ENCODE assay signal across 8 cellular contexts in the genomic region with DNA sequence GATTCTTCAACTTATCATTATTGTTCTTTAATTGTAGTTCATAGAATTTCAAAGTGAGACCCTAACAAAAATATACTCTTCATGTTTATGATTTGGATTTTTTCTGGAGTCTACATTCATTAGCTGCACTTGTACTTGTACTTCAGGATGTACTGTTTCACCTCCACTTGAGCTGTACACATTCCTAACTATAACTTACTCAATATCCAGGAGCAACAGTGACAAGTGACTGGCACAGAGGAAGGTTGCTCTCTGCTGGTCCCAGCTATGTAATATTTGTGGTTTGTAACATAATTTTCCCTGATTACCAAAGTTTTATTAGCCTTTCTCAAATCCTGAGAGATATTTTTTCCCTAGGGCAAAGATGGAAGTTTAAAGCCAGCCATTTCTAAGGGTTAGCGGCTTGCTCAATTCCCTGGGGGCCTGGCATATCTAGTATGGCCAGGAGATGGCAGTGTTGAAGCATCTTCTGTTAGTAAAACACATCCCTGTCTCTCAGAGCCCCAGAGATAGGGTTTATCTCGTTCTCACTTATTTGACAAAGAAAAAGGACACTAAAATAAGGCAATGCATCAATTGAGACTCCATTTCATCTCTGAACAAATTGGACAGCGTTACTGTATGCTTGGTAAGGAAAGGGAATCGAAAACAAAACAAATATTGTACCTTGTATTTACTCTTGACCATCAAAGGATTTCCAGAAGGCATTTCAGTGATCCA. TPM values are rescaled to one million over a fixed set of nuclear protein-coding genes. Genes with fewer than 3 reads are reported as not detected.
DNase-seq lines count a peak whose midpoint lies in the region; ATAC-seq and TF ChIP-seq lines count a peak whose summit lies in the region.

No MANE protein-coding gene starts in this region.

- H3F3A ChIP-seq in neural progenitor cell (ENCODE audit: low read depth) = no peaks in the 10 kb centered on the region

- no peaks in the 10 kb centered on the region for H3K79me2 ChIP-seq in neural progenitor cell (ENCODE audit: low read depth)

- WGBS in upper lobe of left lung, 2 donors = 4 to 9% methylated on average over 4 of the region's 4 CpGs

- DNase-seq in CMK (ENCODE audit: low read depth) (peak; percentile 5), NCI-H748 treated with DMSO at 0.1 percent for 48 hours (lab: John Stamatoyannopoulos, UW) (peak; percentile 54), fibroblast of mammary gland (ENCODE audit: low read depth) (peak; percentile 78), neural progenitor cell (ENCODE audit: low spot score) (peak; percentile 79), upper lobe of left lung (peak in 1 of 2 donors; percentile 38)
- DNase-seq in activated CD8-positive, alpha-beta memory T cell treated with anti-CD3 and anti-CD28 coated beads, Interleukin-2, amount 50 U/mL, for 4 hours = peak; percentile 29

- H3K4me3 ChIP-seq in fibroblast of mammary gland (ENCODE audit: control insufficient read depth, low read depth, low read length) (no peak overlapping the region), neural progenitor cell (no peak overlapping the region), upper lobe of left lung (no peak overlapping the region)

- TF ChIP-seq POLR2A in upper lobe of left lung (IDR thresholded peaks at IDR 0.05) = no peak

- H3K27ac Mint-ChIP-seq in neural progenitor cell = no peak overlapping the region

- H3K9me3 ChIP-seq in neural progenitor cell (ENCODE audit: low read depth) (no peaks in the 10 kb centered on the region), upper lobe of left lung (no peaks in the 10 kb centered on the region)

- no peak overlapping the region for H3K27ac ChIP-seq in neural progenitor cell
- no peak overlapping the region for H3K27ac ChIP-seq in upper lobe of left lung

- peak overlapping the region; percentile 97 for H2AFZ ChIP-seq in neural progenitor cell (replicated peaks)

- no peaks in the 10 kb centered on the region for H3K27me3 Mint-ChIP-seq in neural progenitor cell (ENCODE audit: insufficient read depth, low read depth)

- H3K27me3 ChIP-seq in neural progenitor cell (no peaks in the 10 kb centered on the region), upper lobe of left lung (no peaks in the 10 kb centered on the region)

- no peaks in the 10 kb centered on the region for H3K9me3 Mint-ChIP-seq in neural progenitor cell

- no peak for TF ChIP-seq EP300 in upper lobe of left lung (IDR thresholded peaks at IDR 0.05)

- no peak overlapping the region for H3K4me2 ChIP-seq in neural progenitor cell

- H4K20me1 ChIP-seq in neural progenitor cell (ENCODE audit: low read depth) = no peaks in the 10 kb centered on the region

- no peaks in the 10 kb centered on the region for H3K4me1 Mint-ChIP-seq in neural progenitor cell

- H3K36me3 ChIP-seq in neural progenitor cell (no peaks in the 10 kb centered on the region), upper lobe of left lung (no peaks in the 10 kb centered on the region)

- no peaks in the 10 kb centered on the region for H3K36me3 Mint-ChIP-seq in neural progenitor cell

- ATAC-seq in GM19043 (IDR thresholded peaks at IDR 0.05; ENCODE audit: low read depth, unreplicated experiment) (peak; percentile 85), HG03378 (IDR thresholded peaks at IDR 0.05; ENCODE audit: unreplicated experiment) (peak; percentile 92), upper lobe of left lung (ENCODE audit: low FRiP score in 2 of 2) (peak in 1 of 2 donors; percentile 81)

- H3K4me3 Mint-ChIP-seq in neural progenitor cell = no peak overlapping the region

- no peak overlapping the region for H3K9ac ChIP-seq in neural progenitor cell

- TF ChIP-seq CTCF in fibroblast of mammary gland (conservative IDR thresholded peaks at IDR 0.05; ENCODE audit: control insufficient read depth, insufficient read depth, low read depth, low read length) = peak; percentile 86
- TF ChIP-seq CTCF in neural progenitor cell (IDR thresholded peaks at IDR 0.05) = peak; percentile 96
- peak; percentile 54 to 72 (median 66) for TF ChIP-seq CTCF in upper lobe of left lung (IDR thresholded peaks at IDR 0.05)

- H3K4me1 ChIP-seq in neural progenitor cell (no peaks in the 10 kb centered on the region), upper lobe of left lung (no peaks in the 10 kb centered on the region)

RNA-seq across cellular contexts. Expression of gene OR52A5, which starts 14.2 kb away (rescaled TPM):
- not detected in 2 replicates for total RNA-seq in neural progenitor cell (ENCODE audit: low replicate concordance)
- total RNA-seq in upper lobe of left lung = not detected

RNA-seq across cellular contexts. Expression of gene OR52A1, which starts 30.6 kb away (rescaled TPM):
- total RNA-seq in neural progenitor cell (ENCODE audit: low replicate concordance) (not detected in 2 replicates), upper lobe of left lung (not detected)

RNA-seq across cellular contexts. Expression of gene OR52E1, which starts 54.6 kb away (rescaled TPM):
- total RNA-seq in neural progenitor cell (ENCODE audit: low replicate concordance) (not detected in 2 replicates), upper lobe of left lung (not detected)
